19 cellular contexts compared by ENCODE assay signal in genomic region chr19:49882643-49883042, GRCh38. TPM values are rescaled to one million over a fixed set of nuclear protein-coding genes. Genes with fewer than 3 reads are reported as not detected.
"Had no signal": no experiment of that assay in that cellular context is flagged by ENCODE, and none has a peak within 500 bp of the region (broad histone marks: within the 10 kb centered on the region; RNA-seq: fewer than 3 reads in every experiment).

No MANE protein-coding gene starts in this region.

- H3K36me3 Mint-ChIP-seq: natural killer cell had no signal

- DNase-seq: effector memory CD8-positive, alpha-beta T cell; erythroblast; esophagus squamous epithelium; foreskin melanocyte; hypothalamus; immature natural killer cell; islet precursor cell; left ventricle myocardium superior; lower lobe of right lung; natural killer cell; sigmoid colon; stimulated activated CD4-positive, alpha-beta T cell treated with anti-CD3 and anti-CD28 coated beads, Interleukin-2, amount 100 ng/mL, for 24 hours; stimulated activated CD4-positive, alpha-beta T cell treated with anti-CD3 and anti-CD28 coated beads, Interleukin-4, amount 100 ng/mL, for 24 hours; transverse colon had no signal

- H3K27ac Mint-ChIP-seq: natural killer cell; progenitor cell of endocrine pancreas; stimulated activated memory B cell treated with anti-CD40 and anti-IgM and Interleukin-4, amounts not matched to agents 10 μg/mL and 1 μg/mL and 100 μg/mL, for 72 hours; stimulated activated naive CD8-positive, alpha-beta T cell treated with anti-CD3 and anti-CD28 coated beads, Interleukin-15, Interleukin-2, amounts not matched to agents 100 ng/mL and 50 ng/mL, for 24 hours had no signal

- H3K27me3 Mint-ChIP-seq: effector memory CD8-positive, alpha-beta T cell; progenitor cell of endocrine pancreas; stimulated activated memory B cell treated with anti-CD40 and anti-IgM and Interleukin-4, amounts not matched to agents 10 μg/mL and 1 μg/mL and 100 μg/mL, for 72 hours; stimulated activated naive CD8-positive, alpha-beta T cell treated with anti-CD3 and anti-CD28 coated beads, Interleukin-15, Interleukin-2, amounts not matched to agents 100 ng/mL and 50 ng/mL, for 24 hours had no signal

- H3K4me3 Mint-ChIP-seq: immature natural killer cell; natural killer cell; stimulated activated naive CD8-positive, alpha-beta T cell treated with anti-CD3 and anti-CD28 coated beads, Interleukin-15, Interleukin-2, amounts not matched to agents 100 ng/mL and 50 ng/mL, for 24 hours had no signal

- H3K9me3 ChIP-seq: lower lobe of right lung, sigmoid colon, transverse colon, upper lobe of right lung, uterus had no signal

- H3K9me3 Mint-ChIP-seq: effector memory CD8-positive, alpha-beta T cell; immature natural killer cell; natural killer cell; stimulated activated memory B cell treated with anti-CD40 and anti-IgM and Interleukin-4, amounts not matched to agents 10 μg/mL and 1 μg/mL and 100 μg/mL, for 72 hours; stimulated activated naive CD8-positive, alpha-beta T cell treated with anti-CD3 and anti-CD28 coated beads, Interleukin-15, Interleukin-2, amounts not matched to agents 100 ng/mL and 50 ng/mL, for 24 hours had no signal

- ATAC-seq: effector memory CD8-positive, alpha-beta T cell; left ventricle myocardium superior; lower lobe of right lung; natural killer cell; stimulated activated memory B cell treated with anti-CD40 and anti-IgM and Interleukin-4, amounts not matched to agents 10 μg/mL and 1 μg/mL and 100 μg/mL, for 72 hours; upper lobe of right lung had no signal

RNA-seq across cellular contexts. Expression of gene IL4I1, which starts 14.0 kb away (rescaled TPM):
- total RNA-seq: left ventricle myocardium superior had no signal
